24 cellular contexts compared by ENCODE assay signal in genomic region chr2:125224830-125225229, GRCh38.
A peak's percentile ranks its signal among the peaks of the same experiment; 100 is the strongest.
DNase-seq lines count a peak whose midpoint lies in the region; ATAC-seq and TF ChIP-seq lines count a peak whose summit lies in the region.
"Had no signal": no experiment of that assay in that cellular context is flagged by ENCODE, and none has a peak within 500 bp of the region (broad histone marks: within the 10 kb centered on the region; RNA-seq: fewer than 3 reads in every experiment).

No MANE protein-coding gene starts in this region.

- no peaks in the 10 kb centered on the region for H3F3A ChIP-seq in GM23338 (replicated peaks; ENCODE audit: low read depth)

- peaks cover 28% of the 10 kb centered on the region for H3K36me3 Mint-ChIP-seq in GM23338 (ENCODE audit: low read depth)
- H3K36me3 Mint-ChIP-seq: CD8-positive, alpha-beta memory T cell had no signal

- H3K9me3 Mint-ChIP-seq in GM23338 = peaks cover 27% of the 10 kb centered on the region

- peak; percentile 5 for DNase-seq in EH (ENCODE audit: low read depth)
- peak; percentile 33 for DNase-seq in GM23338 (ENCODE audit: low spot score)
- no peak for DNase-seq in Panc1 (ENCODE audit: low read depth, low spot score)
- peak; percentile 5 for DNase-seq in iPS DF 4.7 (ENCODE audit: extremely low read depth, low spot score)
- no peak for DNase-seq in lower lobe of right lung
- no peak for DNase-seq in DMS153 treated with DMSO at 0.1 percent for 48 hours (lab: John Stamatoyannopoulos, UW; ENCODE audit: unreplicated experiment)
- no peak for DNase-seq in NAMALWA (ENCODE audit: low spot score)
- DNase-seq: activated CD8-positive, alpha-beta memory T cell treated with anti-CD3 and anti-CD28 coated beads, Interleukin-2, amount 50 U/mL, for 48 hours; activated effector memory CD4-positive, alpha-beta T cell treated with anti-CD3 and anti-CD28 coated beads, Interleukin-2, amount 50 U/mL, for 16 hours; activated naive CD8-positive, alpha-beta T cell treated with anti-CD3 and anti-CD28 coated beads, Interleukin-2, amount 50 U/mL, for 24 hours; brain microvascular endothelial cell; CD8-positive, alpha-beta memory T cell; colonic mucosa; EL; heart left ventricle; NCI-H774; occipital lobe; PC-9; retina; stimulated activated CD8-positive, alpha-beta memory T cell treated with anti-CD3 and anti-CD28 coated beads, Interleukin-4, amount 100 ng/mL, for 48 hours; T-helper 17 cell had no signal

- H3K4me3 ChIP-seq in GM23338 (no peak overlapping the region), Panc1 (ENCODE audit: low read depth in 2 of 2, low read length in 2 of 2) (no peak overlapping the region), lower lobe of right lung (no peak overlapping the region)
- H3K4me3 ChIP-seq: colonic mucosa, heart left ventricle, PC-9, SJSA1, upper lobe of right lung had no signal

- H3K27me3 ChIP-seq in GM23338 (ENCODE audit: insufficient read depth) (no peaks in the 10 kb centered on the region), Panc1 (ENCODE audit: control insufficient read depth, insufficient read depth, low read length) (no peaks in the 10 kb centered on the region), lower lobe of right lung (ENCODE audit: low read depth) (no peaks in the 10 kb centered on the region)
- H3K27me3 ChIP-seq: brain microvascular endothelial cell, colonic mucosa, heart left ventricle, SJSA1, upper lobe of right lung had no signal

- H3K36me3 ChIP-seq in GM23338 (ENCODE audit: insufficient read depth) = peaks cover 4% of the 10 kb centered on the region; the same call in 1 of the 2 replicates
- H3K36me3 ChIP-seq in Panc1 (ENCODE audit: control insufficient read depth, insufficient read depth, low read length) = no peaks in the 10 kb centered on the region
- no peaks in the 10 kb centered on the region for H3K36me3 ChIP-seq in lower lobe of right lung
- H3K36me3 ChIP-seq: brain microvascular endothelial cell, colonic mucosa, heart left ventricle, SJSA1, upper lobe of right lung had no signal

- H3K9me2 ChIP-seq in GM23338 (ENCODE audit: insufficient read depth) = 0 out of 2 replicates have a peak, but pooled peaks cover 4% of the 10 kb centered on the region

- H3K79me2 ChIP-seq in GM23338 (replicated peaks; ENCODE audit: insufficient read depth) = no peaks in the 10 kb centered on the region

- ATAC-seq in GM23338 (peak; percentile 79), Panc1 (no peak), HG03457 (IDR thresholded peaks at IDR 0.05; ENCODE audit: unreplicated experiment) (no peak), lower lobe of right lung (no peak)
- ATAC-seq: activated naive CD8-positive, alpha-beta T cell treated with anti-CD3 and anti-CD28 coated beads, Interleukin-2, amount 50 U/mL, for 24 hours; heart left ventricle; T-helper 17 cell; upper lobe of right lung had no signal

- intact Hi-C loops in Panc1 (cut with micrococcal nuclease; ENCODE audit: unreplicated experiment) = no loop called here
- intact Hi-C loops in lower lobe of right lung (cut with DNase I) = no loop called here

- H2AFZ ChIP-seq in GM23338 = 0 out of 2 replicates have a peak overlapping the region, but pooled peaks have one; percentile 33
- H2AFZ ChIP-seq: PC-9 had no signal

- no peaks in the 10 kb centered on the region for H3K4me1 ChIP-seq in GM23338 (ENCODE audit: insufficient read depth)
- no peaks in the 10 kb centered on the region for H3K4me1 ChIP-seq in Panc1 (ENCODE audit: control insufficient read depth, insufficient read depth, low read length)
- H3K4me1 ChIP-seq in lower lobe of right lung = no peaks in the 10 kb centered on the region
- H3K4me1 ChIP-seq: colonic mucosa, heart left ventricle, SJSA1, upper lobe of right lung had no signal

- H3K27me3 Mint-ChIP-seq in GM23338 (ENCODE audit: insufficient read depth, low read depth, poor library complexity) = no peaks in the 10 kb centered on the region
- H3K27me3 Mint-ChIP-seq: activated naive CD8-positive, alpha-beta T cell treated with anti-CD3 and anti-CD28 coated beads, Interleukin-2, amount 50 U/mL, for 24 hours; CD8-positive, alpha-beta memory T cell; T-helper 17 cell had no signal

- BruUV-seq in Panc1 (replicated peaks; lab: Mats Ljungman, UMichigan) = no TSS peak

- peak; percentile 27 to 68; a peak in 2 of 4 replicates for TF ChIP-seq CTCF in GM23338 (conservative IDR thresholded peaks at IDR 0.05; ENCODE audit: low read depth in 2 of 2)
- TF ChIP-seq CTCF in Panc1 (IDR thresholded peaks at IDR 0.05) = peak; percentile 6; the same call in 1 of the 2 replicates
- no peak for TF ChIP-seq CTCF in lower lobe of right lung (IDR thresholded peaks at IDR 0.05)

- H3K4me2 ChIP-seq in GM23338 = no peak overlapping the region
- H3K4me2 ChIP-seq: PC-9 had no signal

- CTCF ChIA-PET in Panc1 (lab: Charles Lee) = no interaction called here

- H3K27ac ChIP-seq in GM23338 (ENCODE audit: low read depth) = no peak overlapping the region
- no peak overlapping the region for H3K27ac ChIP-seq in Panc1 (ENCODE audit: low read length)
- H3K27ac ChIP-seq in lower lobe of right lung = no peak overlapping the region
- H3K27ac ChIP-seq: brain microvascular endothelial cell, colonic mucosa, heart left ventricle, PC-9, SJSA1, upper lobe of right lung had no signal

- H3K4me3 Mint-ChIP-seq in GM23338 = no peak overlapping the region
- H3K4me3 Mint-ChIP-seq: activated naive CD8-positive, alpha-beta T cell treated with anti-CD3 and anti-CD28 coated beads, Interleukin-2, amount 50 U/mL, for 24 hours; CD8-positive, alpha-beta memory T cell; T-helper 17 cell had no signal

- POLR2A ChIA-PET in Panc1 (lab: Charles Lee) = no interaction called here

- in situ Hi-C loops in Panc1 (cut with HindIII; ENCODE audit: low pct_unique_long_range_greater_than_20kb, low sequenced_read_pairs) = no loop called here

- no peaks in the 10 kb centered on the region for H4K20me1 ChIP-seq in GM23338 (replicated peaks; ENCODE audit: insufficient read depth)

- H3K4me1 Mint-ChIP-seq in GM23338 = peaks cover 2% of the 10 kb centered on the region; the same call in 1 of the 3 replicates
- H3K4me1 Mint-ChIP-seq: activated naive CD8-positive, alpha-beta T cell treated with anti-CD3 and anti-CD28 coated beads, Interleukin-2, amount 50 U/mL, for 24 hours; CD8-positive, alpha-beta memory T cell; T-helper 17 cell had no signal

- H3K9me3 ChIP-seq in Panc1 (ENCODE audit: control insufficient read depth, insufficient read depth, low read depth, low read length) = no peaks in the 10 kb centered on the region; the same call in 1 of the 2 replicates
- H3K9me3 ChIP-seq in lower lobe of right lung = peaks cover 15% of the 10 kb centered on the region
- H3K9me3 ChIP-seq: colonic mucosa had no signal

- H3K27ac Mint-ChIP-seq in GM23338 = no peak overlapping the region
- H3K27ac Mint-ChIP-seq: activated naive CD8-positive, alpha-beta T cell treated with anti-CD3 and anti-CD28 coated beads, Interleukin-2, amount 50 U/mL, for 24 hours; CD8-positive, alpha-beta memory T cell; T-helper 17 cell had no signal

TF ChIP-seq in GM23338, 12 proteins besides CTCF, POLR2A, EP300 and RAD21 (continues in another document):
- TF ChIP-seq POLR2AphosphoS5 (IDR thresholded peaks at IDR 0.05; ENCODE audit: low read depth) (no peak), STAT1 (IDR thresholded peaks at IDR 0.05; ENCODE audit: unreplicated experiment) (no peak), EZH2phosphoT487 (IDR thresholded peaks at IDR 0.05; ENCODE audit: unreplicated experiment) (no peak), JUNB (IDR thresholded peaks at IDR 0.05; ENCODE audit: unreplicated experiment) (no peak), ETS1 (IDR thresholded peaks at IDR 0.05) (no peak), CREB1 (CRISPR knock-in tag; IDR thresholded peaks at IDR 0.05; ENCODE audit: low read depth) (no peak), REST (IDR thresholded peaks at IDR 0.05; ENCODE audit: unreplicated experiment) (no peak), ZNF331 (CRISPR knock-in tag; IDR thresholded peaks at IDR 0.05; ENCODE audit: low read depth) (no peak), ZNF114 (CRISPR knock-in tag; IDR thresholded peaks at IDR 0.05) (no peak)

Comparison
In these comparisons a context has a peak if more than half of its experiments do, and no peak if none do; other contexts are left out.
1. DNase-seq: peak in EH (single experiment), GM23338 (single experiment) and iPS DF 4.7 (single experiment); none in Panc1 (single experiment), lower lobe of right lung (single experiment), DMS153 treated with DMSO at 0.1 percent for 48 hours (single experiment) and NAMALWA (single experiment).